ENCODE assay signal across 1 cellular context in genomic region chr6:157849288-157850017, GRCh38.
TF ChIP-seq lines count a peak whose summit lies in the region.

No MANE protein-coding gene starts in this region.

TF ChIP-seq in H1, 55 proteins besides CTCF, POLR2A, EP300 and RAD21:
- no peak for TF ChIP-seq JUND (IDR thresholded peaks at IDR 0.05; ENCODE audit: low read length)
- TF ChIP-seq MAFK (IDR thresholded peaks at IDR 0.05; ENCODE audit: low read depth, low read length): no peak
- no peak for TF ChIP-seq EZH2 (IDR thresholded peaks at IDR 0.05; ENCODE audit: low read depth, low read length, severe bottlenecking)
- TF ChIP-seq TCF12 (IDR thresholded peaks at IDR 0.05; ENCODE audit: low read depth, low read length): no peak
- TF ChIP-seq CBX8 (IDR thresholded peaks at IDR 0.05; ENCODE audit: borderline replicate concordance, low read depth, low read length): no peak
- TF ChIP-seq YY1 (IDR thresholded peaks at IDR 0.05; ENCODE audit: low read depth, low read length): no peak
- TF ChIP-seq SP4 (IDR thresholded peaks at IDR 0.05; ENCODE audit: low read length): no peak
- TF ChIP-seq GABPA (IDR thresholded peaks at IDR 0.05; ENCODE audit: borderline replicate concordance, insufficient read depth, low read length): no peak
- TF ChIP-seq TAF7 (optimal IDR thresholded peaks at IDR 0.05; ENCODE audit: borderline replicate concordance, low read depth, low read length): no peak
- no peak for TF ChIP-seq RBBP5 (IDR thresholded peaks at IDR 0.05; ENCODE audit: borderline replicate concordance, low read depth, low read length)
- no peak for TF ChIP-seq CHD2 (IDR thresholded peaks at IDR 0.05; ENCODE audit: low read length)
- no peak for TF ChIP-seq NANOG (IDR thresholded peaks at IDR 0.05; ENCODE audit: insufficient read depth, low read depth, low read length, poor library complexity, severe bottlenecking)
- no peak for TF ChIP-seq CREB1 (IDR thresholded peaks at IDR 0.05)
- TF ChIP-seq BCL11A (IDR thresholded peaks at IDR 0.05; ENCODE audit: low read depth in 2 of 2, low read length in 2 of 2): no peak
- no peak for TF ChIP-seq BRCA1 (IDR thresholded peaks at IDR 0.05; ENCODE audit: low read depth, low read length)
- TF ChIP-seq SIX5 (IDR thresholded peaks at IDR 0.05; ENCODE audit: low read depth, low read length): no peak
- TF ChIP-seq SIRT6 (IDR thresholded peaks at IDR 0.05; ENCODE audit: low read length): no peak
- no peak for TF ChIP-seq SRF (IDR thresholded peaks at IDR 0.05; ENCODE audit: low read depth, low read length)
- no peak for TF ChIP-seq GTF2F1 (IDR thresholded peaks at IDR 0.05; ENCODE audit: borderline replicate concordance, low read depth, low read length)
- no peak for TF ChIP-seq RNF2 (IDR thresholded peaks at IDR 0.05; ENCODE audit: borderline replicate concordance, low read depth, low read length, missing control alignments, poor library complexity, severe bottlenecking)
